ENCODE assay signal across 8 cellular contexts in genomic region chr10:103763374-103764202, GRCh38.
DNase-seq lines count a peak whose midpoint lies in the region; ATAC-seq, FAIRE-seq and TF ChIP-seq lines count a peak whose summit lies in the region.

No MANE protein-coding gene starts in this region.

- H3K79me2 ChIP-seq in Loucy (ENCODE audit: insufficient read depth, low read length) = no peaks in the 10 kb centered on the region

- no peaks in the 10 kb centered on the region for H3K9me3 ChIP-seq in Loucy (ENCODE audit: insufficient read depth, low read depth, low read length)
- H3K9me3 ChIP-seq in Caco-2 = no peaks in the 10 kb centered on the region

- peak overlapping the region; percentile 43 for H3K4me3 Mint-ChIP-seq in activated naive CD8-positive, alpha-beta T cell treated with anti-CD3 and anti-CD28 coated beads, Interleukin-2, amount 10 ng/mL, durations not matched to agents 7 days and 5 days
- no peak overlapping the region for H3K4me3 Mint-ChIP-seq in nephron
- no peak overlapping the region for H3K4me3 Mint-ChIP-seq in Caco-2 (ENCODE audit: unreplicated experiment)

- H3F3A ChIP-seq in Loucy (ENCODE audit: low read depth) = 0 out of 2 replicates have a peak, but pooled peaks cover 5% of the 10 kb centered on the region

- no peak for FAIRE-seq in RCC 7860 (lab: Jason Lieb, UNC)

- no peaks in the 10 kb centered on the region for H3K9me2 ChIP-seq in Loucy (replicated peaks; ENCODE audit: low read depth, low read length)

- peaks cover 55% of the 10 kb centered on the region for H3K4me1 Mint-ChIP-seq in activated naive CD8-positive, alpha-beta T cell treated with anti-CD3 and anti-CD28 coated beads, Interleukin-2, amount 10 ng/mL, durations not matched to agents 7 days and 5 days
- peaks cover 44% of the 10 kb centered on the region for H3K4me1 Mint-ChIP-seq in nephron
- peaks cover 20% of the 10 kb centered on the region for H3K4me1 Mint-ChIP-seq in Caco-2 (ENCODE audit: low read depth, unreplicated experiment)

- H3K27me3 ChIP-seq in Loucy (ENCODE audit: insufficient read depth, low read length, poor library complexity, severe bottlenecking) (no peaks in the 10 kb centered on the region), Caco-2 (replicated peaks; ENCODE audit: control insufficient read depth, insufficient read depth, low read length) (no peaks in the 10 kb centered on the region)

- H3K9me3 Mint-ChIP-seq in activated naive CD8-positive, alpha-beta T cell treated with anti-CD3 and anti-CD28 coated beads, Interleukin-2, amount 10 ng/mL, durations not matched to agents 7 days and 5 days = peaks cover under 1% of the 10 kb centered on the region
- H3K9me3 Mint-ChIP-seq in nephron (no peaks in the 10 kb centered on the region), Caco-2 (ENCODE audit: unreplicated experiment) (no peaks in the 10 kb centered on the region)

- no peak for DNase-seq in activated naive CD8-positive, alpha-beta T cell treated with anti-CD3 and anti-CD28 coated beads, Interleukin-2, amount 10 ng/mL, durations not matched to agents 7 days and 5 days
- DNase-seq in RPMI8226 (no peak), NCI-H146 (lab: John Stamatoyannopoulos, UW) (no peak), RCC 7860 (ENCODE audit: low spot score) (no peak), Caco-2 (no peak)

- peaks cover 8% of the 10 kb centered on the region for H3K27me3 Mint-ChIP-seq in activated naive CD8-positive, alpha-beta T cell treated with anti-CD3 and anti-CD28 coated beads, Interleukin-2, amount 10 ng/mL, durations not matched to agents 7 days and 5 days
- H3K27me3 Mint-ChIP-seq in nephron (ENCODE audit: low read depth) (peaks cover 3% of the 10 kb centered on the region), Caco-2 (ENCODE audit: insufficient read depth, unreplicated experiment) (no peaks in the 10 kb centered on the region)

- no TSS peak for BruUV-seq in Caco-2 (replicated peaks; lab: Mats Ljungman, UMichigan)

- ATAC-seq in GM18511 (IDR thresholded peaks at IDR 0.05; ENCODE audit: unreplicated experiment) = peak; percentile 46
- ATAC-seq in activated naive CD8-positive, alpha-beta T cell treated with anti-CD3 and anti-CD28 coated beads, Interleukin-2, amount 10 ng/mL, durations not matched to agents 7 days and 5 days (ENCODE audit: low read depth) = peak; percentile 53

- H3K9ac ChIP-seq in Loucy (ENCODE audit: low read depth, low read length, poor library complexity, severe bottlenecking) = peak overlapping the region; percentile 67

- peak overlapping the region; percentile 48 for H2AFZ ChIP-seq in Loucy (ENCODE audit: low read length)

- peak overlapping the region; percentile 78 for H3K4me2 ChIP-seq in Loucy (ENCODE audit: low read depth, low read length, poor library complexity, severe bottlenecking)

- H3K27ac Mint-ChIP-seq in activated naive CD8-positive, alpha-beta T cell treated with anti-CD3 and anti-CD28 coated beads, Interleukin-2, amount 10 ng/mL, durations not matched to agents 7 days and 5 days = peak overlapping the region; percentile 40
- peak overlapping the region; percentile 8 to 50 (median 37) for H3K27ac Mint-ChIP-seq in nephron
- H3K27ac Mint-ChIP-seq in Caco-2 (ENCODE audit: unreplicated experiment) = no peak overlapping the region

- H3K4me3 ChIP-seq in Loucy (ENCODE audit: low read length, poor library complexity, severe bottlenecking) = peak overlapping the region; percentile 62
- no peak overlapping the region for H3K4me3 ChIP-seq in Caco-2 (ENCODE audit: low read depth, low read length)

- POLR2A ChIA-PET in activated naive CD8-positive, alpha-beta T cell treated with anti-CD3 and anti-CD28 coated beads, Interleukin-2, amount 10 ng/mL, durations not matched to agents 7 days and 5 days (lab: Charles Lee) = no interaction called here
- POLR2A ChIA-PET in Caco-2 (lab: Charles Lee) = no interaction called here

- intact Hi-C loops in Caco-2 (cut with micrococcal nuclease; ENCODE audit: unreplicated experiment) = no loop called here

- H3K36me3 ChIP-seq in Loucy (ENCODE audit: insufficient read depth, low read length) (peaks cover 9% of the 10 kb centered on the region; the same call in 1 of the 2 replicates), Caco-2 (ENCODE audit: control insufficient read depth, insufficient read depth, low read length) (no peaks in the 10 kb centered on the region)

- H3K4me1 ChIP-seq in Loucy (ENCODE audit: insufficient read depth, low read length, poor library complexity, severe bottlenecking) (peaks cover 49% of the 10 kb centered on the region), Caco-2 (peaks cover 10% of the 10 kb centered on the region)

- CTCF ChIA-PET in Caco-2 (lab: Charles Lee) = no interaction called here

- no peaks in the 10 kb centered on the region for H3K36me3 Mint-ChIP-seq in activated naive CD8-positive, alpha-beta T cell treated with anti-CD3 and anti-CD28 coated beads, Interleukin-2, amount 10 ng/mL, durations not matched to agents 7 days and 5 days
- peaks cover 8% of the 10 kb centered on the region for H3K36me3 Mint-ChIP-seq in nephron (ENCODE audit: low read depth)
- H3K36me3 Mint-ChIP-seq in Caco-2 (ENCODE audit: insufficient read depth, unreplicated experiment) = no peaks in the 10 kb centered on the region

- TF ChIP-seq CTCF in Loucy (conservative IDR thresholded peaks at IDR 0.05; ENCODE audit: low read length) (no peak), nephron (IDR thresholded peaks at IDR 0.05; ENCODE audit: unreplicated experiment in 3 of 3) (no peak), Caco-2 (IDR thresholded peaks at IDR 0.05; ENCODE audit: insufficient read depth in 1 of 2, low read depth in 1 of 2, low read length in 1 of 2, severe bottlenecking in 1 of 2, unreplicated experiment in 1 of 2) (no peak)

- H4K20me1 ChIP-seq in Loucy (ENCODE audit: insufficient read depth, low read length, poor library complexity, severe bottlenecking) = no peaks in the 10 kb centered on the region
